In the genomic region with DNA sequence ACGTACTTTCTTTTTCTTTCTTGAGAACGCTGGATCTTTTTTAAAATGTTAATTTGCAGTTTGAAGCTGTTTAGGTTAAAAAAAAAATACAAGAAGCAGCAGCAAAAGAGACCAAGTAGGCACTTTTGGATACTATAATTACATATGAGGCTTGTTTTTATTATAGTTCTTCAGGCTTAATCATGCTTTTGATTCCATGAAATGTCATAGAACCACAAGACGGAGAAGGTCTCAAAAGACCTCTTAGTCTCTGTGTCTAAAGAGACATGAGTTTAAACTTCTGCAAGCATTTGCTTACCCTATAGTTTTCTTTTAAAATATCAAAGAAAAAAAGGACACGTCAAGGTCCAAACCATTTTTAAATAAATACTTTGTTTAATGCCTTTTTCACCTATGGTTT, we compare ENCODE assay signal across 31 cellular contexts.
"Had no signal": no experiment of that assay in that cellular context is flagged by ENCODE, and none has a peak within 500 bp of the region (broad histone marks: within the 10 kb centered on the region; RNA-seq: fewer than 3 reads in every experiment).

No MANE protein-coding gene starts in this region.

- H3K36me3 Mint-ChIP-seq: activated naive CD4-positive, alpha-beta T cell treated with anti-CD3 and anti-CD28 coated beads, Interleukin-2, amount 10 ng/mL, durations not matched to agents 7 days and 5 days; activated naive CD4-positive, alpha-beta T cell treated with anti-CD3 and anti-CD28 coated beads, Interleukin-2, amount 50 U/mL, for 72 hours; activated naive CD8-positive, alpha-beta T cell treated with anti-CD3 and anti-CD28 coated beads, Interleukin-2, amount 10 ng/mL, durations not matched to agents 7 days and 5 days; brain had no signal

- H3K4me3 Mint-ChIP-seq: activated CD4-positive, alpha-beta memory T cell treated with anti-CD3 and anti-CD28 coated beads, Interleukin-2, amount 10 ng/mL, durations not matched to agents 7 days and 5 days; activated CD4-positive, alpha-beta T cell treated with anti-CD3 and anti-CD28 coated beads for 36 hours; activated CD4-positive, alpha-beta T cell treated with anti-CD3 and anti-CD28 coated beads, Interleukin-2, amount 10 ng/mL, durations not matched to agents 7 days and 5 days; activated naive CD4-positive, alpha-beta T cell treated with anti-CD3 and anti-CD28 coated beads, Interleukin-2, amount 10 ng/mL, durations not matched to agents 7 days and 5 days; activated naive CD8-positive, alpha-beta T cell treated with anti-CD3 and anti-CD28 coated beads, Interleukin-2, amount 10 ng/mL, durations not matched to agents 7 days and 5 days; activated T-cell treated with anti-CD3 and anti-CD28 coated beads, Interleukin-2, amount 50 U/mL, for 24 hours; activated T-cell treated with anti-CD3 and anti-CD28 coated beads, Interleukin-2, amount 50 U/mL, for 72 hours; brain; central memory CD8-positive, alpha-beta T cell; dendritic cell treated with granulocyte-macrophage colony-stimulating factor and Interleukin-4, amounts not matched to agents 40 ng/mL and 50 ng/mL, for 4 days; effector memory CD8-positive, alpha-beta T cell had no signal

- H3K4me1 Mint-ChIP-seq: activated CD4-positive, alpha-beta memory T cell treated with anti-CD3 and anti-CD28 coated beads, Interleukin-2, amount 10 ng/mL, durations not matched to agents 7 days and 5 days; activated CD4-positive, alpha-beta T cell treated with anti-CD3 and anti-CD28 coated beads for 36 hours; activated CD4-positive, alpha-beta T cell treated with anti-CD3 and anti-CD28 coated beads, Interleukin-2, amount 10 ng/mL, durations not matched to agents 7 days and 5 days; activated naive CD4-positive, alpha-beta T cell treated with anti-CD3 and anti-CD28 coated beads, Interleukin-2, amount 10 ng/mL, durations not matched to agents 7 days and 5 days; brain; central memory CD8-positive, alpha-beta T cell had no signal

- H3K9me3 ChIP-seq: ascending aorta, breast epithelium, esophagus muscularis mucosa, gastrocnemius medialis, heart left ventricle had no signal

- H3K27ac Mint-ChIP-seq: activated CD4-positive, alpha-beta memory T cell treated with anti-CD3 and anti-CD28 coated beads, Interleukin-2, amount 10 ng/mL, durations not matched to agents 7 days and 5 days; activated CD4-positive, alpha-beta T cell treated with anti-CD3 and anti-CD28 coated beads for 36 hours; activated CD4-positive, alpha-beta T cell treated with anti-CD3 and anti-CD28 coated beads, Interleukin-2, amount 10 ng/mL, durations not matched to agents 7 days and 5 days; activated naive CD4-positive, alpha-beta T cell treated with anti-CD3 and anti-CD28 coated beads, Interleukin-2, amount 10 ng/mL, durations not matched to agents 7 days and 5 days; activated naive CD4-positive, alpha-beta T cell treated with anti-CD3 and anti-CD28 coated beads, Interleukin-2, amount 50 U/mL, for 72 hours; activated naive CD8-positive, alpha-beta T cell treated with anti-CD3 and anti-CD28 coated beads, Interleukin-2, amount 10 ng/mL, durations not matched to agents 7 days and 5 days; activated T-cell treated with anti-CD3 and anti-CD28 coated beads, Interleukin-2, amount 50 U/mL, for 24 hours; activated T-cell treated with anti-CD3 and anti-CD28 coated beads, Interleukin-2, amount 50 U/mL, for 72 hours; brain; dendritic cell treated with granulocyte-macrophage colony-stimulating factor and Interleukin-4, amounts not matched to agents 40 ng/mL and 50 ng/mL, for 4 days had no signal

- H3K4me3 ChIP-seq: ascending aorta, breast epithelium, cardiac muscle cell, coronary artery, dorsolateral prefrontal cortex, esophagus muscularis mucosa, gastrocnemius medialis, heart left ventricle had no signal

- H3K36me3 ChIP-seq: ascending aorta, breast epithelium, cardiac muscle cell, esophagus muscularis mucosa, gastrocnemius medialis, heart left ventricle had no signal

- H3K4me1 ChIP-seq: ascending aorta, breast epithelium, esophagus muscularis mucosa, foreskin keratinocyte, gastrocnemius medialis, heart left ventricle had no signal

- H3K9me3 Mint-ChIP-seq: activated CD4-positive, alpha-beta memory T cell treated with anti-CD3 and anti-CD28 coated beads, Interleukin-2, amount 10 ng/mL, durations not matched to agents 7 days and 5 days; activated CD4-positive, alpha-beta T cell treated with anti-CD3 and anti-CD28 coated beads, Interleukin-2, amount 10 ng/mL, durations not matched to agents 7 days and 5 days; activated naive CD4-positive, alpha-beta T cell treated with anti-CD3 and anti-CD28 coated beads, Interleukin-2, amount 10 ng/mL, durations not matched to agents 7 days and 5 days; activated naive CD4-positive, alpha-beta T cell treated with anti-CD3 and anti-CD28 coated beads, Interleukin-2, amount 50 U/mL, for 72 hours; activated naive CD8-positive, alpha-beta T cell treated with anti-CD3 and anti-CD28 coated beads, Interleukin-2, amount 10 ng/mL, durations not matched to agents 7 days and 5 days; activated T-cell treated with anti-CD3 and anti-CD28 coated beads, Interleukin-2, amount 50 U/mL, for 24 hours; activated T-cell treated with anti-CD3 and anti-CD28 coated beads, Interleukin-2, amount 50 U/mL, for 72 hours; central memory CD8-positive, alpha-beta T cell; dendritic cell treated with granulocyte-macrophage colony-stimulating factor and Interleukin-4, amounts not matched to agents 40 ng/mL and 50 ng/mL, for 4 days; effector memory CD8-positive, alpha-beta T cell had no signal

- DNase-seq: activated CD4-positive, alpha-beta memory T cell treated with anti-CD3 and anti-CD28 coated beads, Interleukin-2, amount 10 ng/mL, durations not matched to agents 7 days and 5 days; activated CD4-positive, alpha-beta T cell treated with anti-CD3 and anti-CD28 coated beads for 36 hours; activated CD4-positive, alpha-beta T cell treated with anti-CD3 and anti-CD28 coated beads, Interleukin-2, amount 10 ng/mL, durations not matched to agents 7 days and 5 days; activated CD4-positive, alpha-beta T cell treated with anti-CD3 and anti-CD28 coated beads, Interleukin-2, amount 50 U/mL, for 4 hours; activated CD4-positive, CD25-positive, alpha-beta regulatory T cell; activated CD4-positive, CD25-positive, alpha-beta regulatory T cell treated with anti-CD3 and anti-CD28 coated beads, Interleukin-2, amount 50 U/mL, for 72 hours; activated CD8-positive, alpha-beta memory T cell treated with anti-CD3 and anti-CD28 coated beads, Interleukin-2, amount 50 U/mL, for 48 hours; activated gamma-delta T cell; activated naive CD4-positive, alpha-beta T cell; activated naive CD4-positive, alpha-beta T cell treated with anti-CD3 and anti-CD28 coated beads, Interleukin-2, amount 10 ng/mL, durations not matched to agents 7 days and 5 days; activated naive CD8-positive, alpha-beta T cell treated with anti-CD3 and anti-CD28 coated beads, Interleukin-2, amount 10 ng/mL, durations not matched to agents 7 days and 5 days; activated T-cell treated with anti-CD3 and anti-CD28 coated beads for 4 hours; activated T-cell treated with anti-CD3 and anti-CD28 coated beads, Interleukin-2, amount 50 U/mL, for 24 hours; activated T-cell treated with anti-CD3 and anti-CD28 coated beads, Interleukin-2, amount 50 U/mL, for 72 hours; dorsolateral prefrontal cortex; effector memory CD8-positive, alpha-beta T cell; erythroblast; foreskin keratinocyte; gastrocnemius medialis; glutamatergic neuron; heart left ventricle; T-helper 2 cell had no signal

- H3K27me3 ChIP-seq: ascending aorta, breast epithelium, cardiac muscle cell, dorsolateral prefrontal cortex, esophagus muscularis mucosa, foreskin keratinocyte, gastrocnemius medialis, heart left ventricle had no signal

- H3K27ac ChIP-seq: ascending aorta, breast epithelium, cardiac muscle cell, coronary artery, dorsolateral prefrontal cortex, esophagus muscularis mucosa, foreskin keratinocyte, gastrocnemius medialis, heart left ventricle had no signal

- ATAC-seq: activated CD4-positive, alpha-beta T cell treated with anti-CD3 and anti-CD28 coated beads for 36 hours; activated naive CD4-positive, alpha-beta T cell treated with anti-CD3 and anti-CD28 coated beads, Interleukin-2, amount 50 U/mL, for 72 hours; activated T-cell treated with anti-CD3 and anti-CD28 coated beads, Interleukin-2, amount 50 U/mL, for 72 hours; effector memory CD8-positive, alpha-beta T cell; foreskin keratinocyte; gastrocnemius medialis; heart left ventricle had no signal

- H3K27me3 Mint-ChIP-seq: activated CD4-positive, alpha-beta T cell treated with anti-CD3 and anti-CD28 coated beads for 36 hours had no signal
